ENCODE assay signal across 24 cellular contexts in the genomic region with DNA sequence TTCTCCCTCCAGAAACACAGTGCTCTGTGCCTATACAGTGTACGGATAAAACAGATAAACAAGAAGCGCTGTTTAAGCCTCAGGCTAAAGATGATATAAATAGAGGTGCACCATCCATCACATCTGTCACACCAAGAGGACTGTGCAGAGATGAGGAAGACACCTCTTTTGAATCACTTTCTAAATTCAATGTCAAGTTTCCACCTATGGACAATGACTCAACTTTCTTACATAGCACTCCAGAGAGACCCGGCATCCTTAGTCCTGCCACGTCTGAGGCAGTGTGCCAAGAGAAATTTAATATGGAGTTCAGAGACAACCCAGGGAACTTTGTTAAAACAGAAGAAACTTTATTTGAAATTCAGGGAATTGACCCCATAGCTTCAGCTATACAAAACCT.
"Had no signal": no experiment of that assay in that cellular context is flagged by ENCODE, and none has a peak within 500 bp of the region (broad histone marks: within the 10 kb centered on the region; RNA-seq: fewer than 3 reads in every experiment).

No MANE protein-coding gene starts in this region.

- H3K27me3 Mint-ChIP-seq: activated B cell treated with CpG ODN at 0.5 μM for 24 hours; central memory CD8-positive, alpha-beta T cell had no signal

- H3K27me3 ChIP-seq: breast epithelium, esophagus muscularis mucosa, left lung, pancreas, right atrium auricular region, transverse colon had no signal

- H3K9me3 Mint-ChIP-seq: activated B cell treated with CpG ODN at 0.5 μM for 24 hours; activated naive CD4-positive, alpha-beta T cell treated with anti-CD3 and anti-CD28 coated beads for 36 hours; activated T-cell treated with anti-CD3 and anti-CD28 coated beads, Interleukin-2, amount 50 U/mL, for 72 hours; central memory CD8-positive, alpha-beta T cell had no signal

- ATAC-seq: activated T-cell treated with anti-CD3 and anti-CD28 coated beads, Interleukin-2, amount 50 U/mL, for 72 hours; left lung; mucosa of descending colon; pancreas had no signal

- H3K4me2 ChIP-seq: SK-N-SH had no signal

- H3K9me2 ChIP-seq: SK-N-SH had no signal

- H3K4me3 Mint-ChIP-seq: activated B cell treated with CpG ODN at 0.5 μM for 24 hours; activated naive CD4-positive, alpha-beta T cell treated with anti-CD3 and anti-CD28 coated beads for 36 hours; activated T-cell treated with anti-CD3 and anti-CD28 coated beads, Interleukin-2, amount 50 U/mL, for 72 hours; central memory CD8-positive, alpha-beta T cell had no signal

- H3K27ac Mint-ChIP-seq: activated B cell treated with CpG ODN at 0.5 μM for 24 hours; activated naive CD4-positive, alpha-beta T cell treated with anti-CD3 and anti-CD28 coated beads for 36 hours; activated T-cell treated with anti-CD3 and anti-CD28 coated beads, Interleukin-2, amount 50 U/mL, for 72 hours had no signal

- H3K9ac ChIP-seq: SK-N-SH had no signal

- H3K27ac ChIP-seq: breast epithelium, esophagus muscularis mucosa, left lung, pancreas, right atrium auricular region, transverse colon had no signal

- H3K4me3 ChIP-seq: breast epithelium, esophagus muscularis mucosa, left lung, lung, mucosa of descending colon, pancreas, right atrium auricular region, transverse colon had no signal

- DNase-seq: activated B cell treated with CpG ODN at 0.5 μM for 24 hours; activated CD4-positive, alpha-beta T cell treated with anti-CD3 and anti-CD28 coated beads, Interleukin-2, amount 50 U/mL, for 4 hours; activated effector memory CD4-positive, alpha-beta T cell treated with anti-CD3 and anti-CD28 coated beads, Interleukin-2, amount 50 U/mL, for 16 hours; activated naive CD4-positive, alpha-beta T cell treated with anti-CD3 and anti-CD28 coated beads for 36 hours; activated T-cell treated with anti-CD3 and anti-CD28 coated beads for 4 hours; activated T-cell treated with anti-CD3 and anti-CD28 coated beads, Interleukin-2, amount 50 U/mL, for 72 hours; dermis blood vessel endothelial cell; effector CD4-positive, alpha-beta T cell; foreskin melanocyte; left lung; mesendoderm; mucosa of descending colon; nucleus accumbens; pancreas; SK-N-SH; stimulated activated naive CD4-positive, alpha-beta T cell treated with Interleukin-2 at 50 U/mL for 16 hours; SW 1271; T-helper 2 cell; transverse colon had no signal

- H3K4me1 ChIP-seq: breast epithelium, esophagus muscularis mucosa, pancreas, right atrium auricular region, transverse colon had no signal

- H3K36me3 ChIP-seq: breast epithelium had no signal

- H3K9me3 ChIP-seq: breast epithelium, esophagus muscularis mucosa, left lung, mucosa of descending colon, pancreas, right atrium auricular region, SK-N-SH, transverse colon had no signal
